8 cellular contexts compared by ENCODE assay signal in genomic region chr1:145995148-145995851, GRCh38. TPM values are rescaled to one million over a fixed set of nuclear protein-coding genes. Genes with fewer than 3 reads are reported as not detected.
DNase-seq lines count a peak whose midpoint lies in the region; ATAC-seq and TF ChIP-seq lines count a peak whose summit lies in the region.

No MANE protein-coding gene starts in this region.

- H3K9ac ChIP-seq in smooth muscle cell (ENCODE audit: low read depth) = peak overlapping the region; percentile 85

- TF ChIP-seq CTCF in HFFc6 (IDR thresholded peaks at IDR 0.05) (no peak), WI38 (IDR thresholded peaks at IDR 0.05; ENCODE audit: low read depth, low read length) (no peak), gastroesophageal sphincter (IDR thresholded peaks at IDR 0.05) (no peak), smooth muscle cell (IDR thresholded peaks at IDR 0.05; ENCODE audit: borderline replicate concordance, insufficient read depth, poor library complexity, severe bottlenecking) (no peak)

- peak overlapping the region; percentile 97 for H3K4me3 Mint-ChIP-seq in HFFc6

- H3K9me3 ChIP-seq in gastroesophageal sphincter (no peaks in the 10 kb centered on the region), smooth muscle cell (replicated peaks; ENCODE audit: low read depth) (no peaks in the 10 kb centered on the region)

- H3K27me3 ChIP-seq in gastroesophageal sphincter = no peaks in the 10 kb centered on the region
- H3K27me3 ChIP-seq in smooth muscle cell (ENCODE audit: low read depth) = no peaks in the 10 kb centered on the region

- peak overlapping the region; percentile 91 for H3K27ac Mint-ChIP-seq in HFFc6

- H3K79me2 ChIP-seq in smooth muscle cell (ENCODE audit: low read depth) = peaks cover 41% of the 10 kb centered on the region

- H3K36me3 ChIP-seq in gastroesophageal sphincter = peaks cover 28 to 34% of the 10 kb centered on the region in 2 donors
- H3K36me3 ChIP-seq in smooth muscle cell (ENCODE audit: low read depth) = no peaks in the 10 kb centered on the region

- ATAC-seq in gastroesophageal sphincter = no peak

- peaks cover 40% of the 10 kb centered on the region for H3K36me3 Mint-ChIP-seq in HFFc6 (ENCODE audit: low read depth)

- H3K27me3 Mint-ChIP-seq in HFFc6 (ENCODE audit: insufficient read depth) = no peaks in the 10 kb centered on the region

- peaks cover 0 to 46% (median 10%) of the 10 kb centered on the region in 3 donors for H3K4me1 ChIP-seq in gastroesophageal sphincter
- H3K4me1 ChIP-seq in smooth muscle cell (ENCODE audit: low read depth) = peaks cover 30% of the 10 kb centered on the region

- WGBS in gastroesophageal sphincter (ENCODE audit: low coverage in 1 of 2), 2 donors = 0% methylated on average over 8 of the region's 8 CpGs
- WGBS in smooth muscle cell (ENCODE audit: low lambda C conversion rate) = 35% methylated on average over 8 of the region's 8 CpGs

- H3K4me1 Mint-ChIP-seq in HFFc6 (ENCODE audit: low read depth) = peaks cover 52% of the 10 kb centered on the region

- peaks cover 55% of the 10 kb centered on the region for H4K20me1 ChIP-seq in smooth muscle cell (ENCODE audit: low read depth)

- H3K4me2 ChIP-seq in smooth muscle cell = peak overlapping the region; percentile 93

- TF ChIP-seq POLR2A in gastroesophageal sphincter (IDR thresholded peaks at IDR 0.05) = no peak

- no peak for DNase-seq in HFFc6
- no peak for DNase-seq in smooth muscle cell (lab: John Stamatoyannopoulos, UW; ENCODE audit: unreplicated experiment)
- DNase-seq in ecto neural progenitor cell (ENCODE audit: low spot score) = no peak
- no peak for DNase-seq in stimulated activated CD4-positive, alpha-beta T cell treated with anti-CD3 and anti-CD28 coated beads, Interleukin-12 subunit alpha, Interleukin-12 subunit beta, amount 100 ng/mL, for 4 hours
- no peak for DNase-seq in HUDEP-2 (lab: John Stamatoyannopoulos, UW; ENCODE audit: unreplicated experiment in 76 of 76)
- DNase-seq in NCI-H524 (lab: John Stamatoyannopoulos, UW) = no peak

- H2AFZ ChIP-seq in smooth muscle cell (ENCODE audit: low read depth) = no peak overlapping the region

- H3K9me3 Mint-ChIP-seq in HFFc6 = no peaks in the 10 kb centered on the region

- peaks cover 35% of the 10 kb centered on the region for H3F3A ChIP-seq in smooth muscle cell (ENCODE audit: low read depth)

- no peak for TF ChIP-seq EP300 in gastroesophageal sphincter (IDR thresholded peaks at IDR 0.05)

- H3K4me3 ChIP-seq in WI38 (ENCODE audit: low read depth, low read length) = peak overlapping the region; percentile 100
- H3K4me3 ChIP-seq in gastroesophageal sphincter = peak overlapping the region; percentile 64 to 100
- H3K4me3 ChIP-seq in smooth muscle cell = peak overlapping the region; percentile 82

- H3K27ac ChIP-seq in gastroesophageal sphincter = peak overlapping the region; percentile 93 to 98 (median 96)
- peak overlapping the region; percentile 59 for H3K27ac ChIP-seq in smooth muscle cell (ENCODE audit: low read depth)

RNA-seq across cellular contexts. Expression of gene TXNIP, which starts 1.1 kb away (rescaled TPM):
- total RNA-seq in HFFc6 (2021; fragmentation: NEBNext Ultra II Directional; extraction: Animal tissue kit (Norgen Biotek cat#: 25700)) = 10 to 100 TPM; 49.2 to 78.0 (median 59.5) TPM
- total RNA-seq in gastroesophageal sphincter (1,000 to 10,000 TPM; 2,024 to 3,704 (median 2,348) TPM), smooth muscle cell (365 and 384 TPM in 2 replicates)
- polyA plus RNA-seq in smooth muscle cell = 197 and 206 TPM in 2 replicates

RNA-seq across cellular contexts. Expression of gene HJV, which starts 26.2 kb away (rescaled TPM):
- total RNA-seq in HFFc6 (2021; fragmentation: NEBNext Ultra II Directional; extraction: Animal tissue kit (Norgen Biotek cat#: 25700)) = not detected
- total RNA-seq in gastroesophageal sphincter (under 1 TPM in 1 of 4 donors, not detected in 3; 0.77 TPM), smooth muscle cell (not detected in 2 replicates)
- polyA plus RNA-seq in smooth muscle cell = not detected in 2 replicates

RNA-seq across cellular contexts. Expression of gene POLR3GL, which starts 30.8 kb away (rescaled TPM):
- total RNA-seq in HFFc6 (2021; fragmentation: NEBNext Ultra II Directional; extraction: Animal tissue kit (Norgen Biotek cat#: 25700)) = 10 to 100 TPM; 23.5 to 29.3 (median 26.2) TPM
- total RNA-seq in gastroesophageal sphincter (10 to 100 TPM; 32.9 to 44.0 (median 37.6) TPM), smooth muscle cell (17.7 and 22.2 TPM in 2 replicates)
- 26.4 and 33.6 TPM in 2 replicates for polyA plus RNA-seq in smooth muscle cell

RNA-seq across cellular contexts. Expression of gene ANKRD34A, which starts 30.9 kb away (rescaled TPM):
- total RNA-seq in HFFc6 (2021; fragmentation: NEBNext Ultra II Directional; extraction: Animal tissue kit (Norgen Biotek cat#: 25700)) = 10 to 100 TPM in 3 of 6 experiments, 1 to 10 TPM in 3; 8.1 to 14.9 (median 10.2) TPM
- total RNA-seq in gastroesophageal sphincter (1 to 10 TPM in 1 of 4 donors, under 1 TPM in 2, not detected in 1; 0.62 to 1.9 (median 0.67) TPM), smooth muscle cell (0.36 and 0.49 TPM in 2 replicates)
- polyA plus RNA-seq in smooth muscle cell = 1.3 and 2.4 TPM in 2 replicates

RNA-seq across cellular contexts. Expression of gene LIX1L, which starts 37.5 kb away (rescaled TPM):
- 10 to 100 TPM; 51.0 to 59.6 (median 56.1) TPM for total RNA-seq in HFFc6 (2021; fragmentation: NEBNext Ultra II Directional; extraction: Animal tissue kit (Norgen Biotek cat#: 25700))
- total RNA-seq in gastroesophageal sphincter = 10 to 100 TPM; 37.8 to 53.5 (median 45.3) TPM
- total RNA-seq in smooth muscle cell = 23.2 and 32.7 TPM in 2 replicates
- 26.2 and 31.1 TPM in 2 replicates for polyA plus RNA-seq in smooth muscle cell
